In genomic region chr18:51235011-51235789, GRCh38 we compare ENCODE assay signal across 9 cellular contexts. TPM values are rescaled to one million over a fixed set of nuclear protein-coding genes. Genes with fewer than 3 reads are reported as not detected.
DNase-seq lines count a peak whose midpoint lies in the region; ATAC-seq and TF ChIP-seq lines count a peak whose summit lies in the region.
"Had no signal": no experiment of that assay in that cellular context is flagged by ENCODE, and none has a peak within 500 bp of the region (broad histone marks: within the 10 kb centered on the region; RNA-seq: fewer than 3 reads in every experiment).

No MANE protein-coding gene starts in this region.

- H3K4me1 ChIP-seq in mucosa of descending colon (ENCODE audit: low read depth): no peaks in the 10 kb centered on the region

- ATAC-seq in HG03354 (IDR thresholded peaks at IDR 0.05; ENCODE audit: poor library complexity, severe bottlenecking, unreplicated experiment) (peak; percentile 90), mucosa of descending colon (no peak)

- no peak overlapping the region for H3K4me3 ChIP-seq in mucosa of descending colon

- no peaks in the 10 kb centered on the region for H3K36me3 ChIP-seq in mucosa of descending colon (ENCODE audit: low read depth)

- no peaks in the 10 kb centered on the region for H3K9me3 ChIP-seq in mucosa of descending colon

- intact Hi-C loops in mucosa of descending colon (cut with DNase I, micrococcal nuclease): no loop called here

- peak; percentile 16 to 20 for DNase-seq in activated CD4-positive, alpha-beta T cell treated with anti-CD3 and anti-CD28 coated beads for 24 hours (ENCODE audit: low read depth in 2 of 2)
- no peak for DNase-seq in activated CD4-positive, alpha-beta T cell treated with anti-CD3 and anti-CD28 coated beads for 1 hour
- peak; percentile 17 for DNase-seq in activated CD8-positive, alpha-beta memory T cell treated with anti-CD3 and anti-CD28 coated beads, Interleukin-2, amount 50 U/mL, for 4 hours
- DNase-seq in stimulated activated CD4-positive, alpha-beta T cell treated with anti-CD3 and anti-CD28 coated beads, Interleukin-12 subunit alpha, Interleukin-12 subunit beta, amount 100 ng/mL, for 4 hours: peak; percentile 3
- no peak for DNase-seq in mucosa of descending colon
- no peak for DNase-seq in NCI-H128 (lab: John Stamatoyannopoulos, UW; ENCODE audit: unreplicated experiment)
- no peak for DNase-seq in activated CD4-positive, CD25-positive, alpha-beta regulatory T cell (lab: John Stamatoyannopoulos, UW)
- DNase-seq: left cardiac atrium had no signal

- TF ChIP-seq CTCF in mucosa of descending colon (IDR thresholded peaks at IDR 0.05): no peak

RNA-seq across cellular contexts. Expression of gene MEX3C, which starts 37.7 kb away (rescaled TPM):
- total RNA-seq in mucosa of descending colon: 10 to 100 TPM; 20.8 to 30.1 (median 27.0) TPM

Comparison
In these comparisons a context has a peak if more than half of its experiments do, and no peak if none do; other contexts are left out.
1. DNase-seq: peak in activated CD4-positive, alpha-beta T cell treated with anti-CD3 and anti-CD28 coated beads for 24 hours (2 of 2), activated CD8-positive, alpha-beta memory T cell treated with anti-CD3 and anti-CD28 coated beads, Interleukin-2, amount 50 U/mL, for 4 hours (single experiment) and stimulated activated CD4-positive, alpha-beta T cell treated with anti-CD3 and anti-CD28 coated beads, Interleukin-12 subunit alpha, Interleukin-12 subunit beta, amount 100 ng/mL, for 4 hours (single experiment); none in activated CD4-positive, alpha-beta T cell treated with anti-CD3 and anti-CD28 coated beads for 1 hour (single experiment), mucosa of descending colon (0 of 3), NCI-H128 (single experiment) and activated CD4-positive, CD25-positive, alpha-beta regulatory T cell (0 of 4).